1 cellular context compared by ENCODE assay signal in genomic region chr21:15408089-15408488, GRCh38.
TF ChIP-seq lines count a peak whose summit lies in the region.

No MANE protein-coding gene starts in this region.

TF ChIP-seq in SK-N-SH, 30 proteins besides CTCF, POLR2A, EP300 and RAD21 (continued from another document):
- TF ChIP-seq REST (IDR thresholded peaks at IDR 0.05; ENCODE audit: low read depth, low read length) (no peak), YY1 (IDR thresholded peaks at IDR 0.05; ENCODE audit: low read depth) (no peak), TCF12 (IDR thresholded peaks at IDR 0.05) (no peak)
